ENCODE assay signal across 14 cellular contexts in the genomic region with DNA sequence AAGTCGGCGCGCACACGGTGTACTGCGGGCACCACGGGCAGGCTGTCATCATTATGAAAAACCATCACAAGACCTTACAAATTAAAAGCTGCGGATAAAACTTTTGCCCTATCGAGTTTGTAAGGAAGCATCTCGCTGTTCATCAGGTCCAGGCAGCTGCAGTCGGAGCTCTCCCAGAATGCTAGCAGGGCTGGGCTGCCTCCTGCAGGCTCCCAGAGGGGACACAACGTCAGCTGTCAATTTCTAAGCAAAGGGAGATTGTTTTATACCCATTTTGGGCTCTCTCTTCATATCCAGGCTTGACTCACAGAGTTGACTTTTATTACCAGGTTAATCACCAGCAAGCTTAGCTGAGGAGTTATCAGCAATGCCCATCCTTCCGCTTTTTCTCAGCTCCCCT.
A peak's percentile ranks its signal among the peaks of the same experiment; 100 is the strongest.
DNase-seq lines count a peak whose midpoint lies in the region; ATAC-seq and TF ChIP-seq lines count a peak whose summit lies in the region.
"Had no signal": no experiment of that assay in that cellular context is flagged by ENCODE, and none has a peak within 500 bp of the region (broad histone marks: within the 10 kb centered on the region; RNA-seq: fewer than 3 reads in every experiment).

No MANE protein-coding gene starts in this region.

- intact Hi-C loops in A673 (cut with micrococcal nuclease; ENCODE audit: unreplicated experiment): no loop called here

- peaks cover 6% of the 10 kb centered on the region for H3K9me3 ChIP-seq in A673 (ENCODE audit: low read depth, low read length, poor library complexity, severe bottlenecking)
- no peaks in the 10 kb centered on the region for H3K9me3 ChIP-seq in smooth muscle cell (replicated peaks; ENCODE audit: low read depth)
- H3K9me3 ChIP-seq: ascending aorta, transverse colon had no signal

- H4K20me1 ChIP-seq in smooth muscle cell (ENCODE audit: low read depth): no peaks in the 10 kb centered on the region

- H3K27me3 ChIP-seq in A673 (replicated peaks; ENCODE audit: insufficient read depth, low read depth, low read length, poor library complexity): peaks cover 63% of the 10 kb centered on the region
- H3K27me3 ChIP-seq in H7 (ENCODE audit: control insufficient read depth, insufficient read depth, low read length): no peaks in the 10 kb centered on the region; the same call in 1 of the 2 replicates
- peaks cover 58% of the 10 kb centered on the region for H3K27me3 ChIP-seq in smooth muscle cell (ENCODE audit: low read depth)
- H3K27me3 ChIP-seq: ascending aorta had no signal

- H3K4me2 ChIP-seq in smooth muscle cell: no peak overlapping the region

- CTCF ChIA-PET in A673 (lab: Charles Lee): no interaction called here

- no peaks in the 10 kb centered on the region for H3F3A ChIP-seq in smooth muscle cell (ENCODE audit: low read depth)

- POLR2A ChIA-PET in A673 (lab: Charles Lee; ENCODE audit: low non-redundant PET): no interaction called here

- H3K4me1 ChIP-seq in A673 (ENCODE audit: insufficient read depth, low read length, poor library complexity, severe bottlenecking) (no peaks in the 10 kb centered on the region), smooth muscle cell (ENCODE audit: low read depth) (no peaks in the 10 kb centered on the region)
- H3K4me1 ChIP-seq: ascending aorta, transverse colon had no signal

- H3K27ac ChIP-seq in A673 (ENCODE audit: low read depth, low read length, poor library complexity, severe bottlenecking) (no peak overlapping the region), VCaP (no peak overlapping the region), smooth muscle cell (ENCODE audit: low read depth) (no peak overlapping the region)
- H3K27ac ChIP-seq: ascending aorta, transverse colon had no signal

- DNase-seq in A673 (ENCODE audit: low spot score) (no peak), H7 (peak; percentile 76), islet precursor cell (peak; percentile 69), smooth muscle cell (lab: John Stamatoyannopoulos, UW; ENCODE audit: unreplicated experiment) (no peak), NCI-H1436 (lab: John Stamatoyannopoulos, UW) (no peak)
- no peak for DNase-seq in stimulated activated CD4-positive, alpha-beta T cell treated with anti-CD3 and anti-CD28 coated beads, Interleukin-4, amount 100 ng/mL, for 1 hour
- DNase-seq: activated CD4-positive, alpha-beta T cell treated with anti-CD3 and anti-CD28 coated beads, Interleukin-2, amount 50 U/mL, for 4 hours; DND-41; stimulated activated CD8-positive, alpha-beta memory T cell treated with anti-CD3 and anti-CD28 coated beads, Interleukin-4, amount 100 ng/mL, for 48 hours; T-helper 2 cell; transverse colon had no signal

- H3K9ac ChIP-seq in smooth muscle cell (ENCODE audit: low read depth): no peak overlapping the region

- TF ChIP-seq CTCF in A673 (conservative IDR thresholded peaks at IDR 0.05; ENCODE audit: low read depth, low read length): peak; percentile 33
- peak; percentile 38; the same call in 1 of the 2 replicates for TF ChIP-seq CTCF in VCaP (conservative IDR thresholded peaks at IDR 0.05)
- no peak for TF ChIP-seq CTCF in smooth muscle cell (IDR thresholded peaks at IDR 0.05; ENCODE audit: borderline replicate concordance, insufficient read depth, poor library complexity, severe bottlenecking)

- no peak for ATAC-seq in HG03521 (IDR thresholded peaks at IDR 0.05; ENCODE audit: unreplicated experiment)

- H3K36me3 ChIP-seq in A673 (ENCODE audit: insufficient read depth, low read length, poor library complexity, severe bottlenecking) (no peaks in the 10 kb centered on the region), H7 (replicated peaks; ENCODE audit: control insufficient read depth, insufficient read depth, low read length) (no peaks in the 10 kb centered on the region), smooth muscle cell (ENCODE audit: low read depth) (no peaks in the 10 kb centered on the region)
- H3K36me3 ChIP-seq: ascending aorta, transverse colon had no signal

- WGBS in smooth muscle cell (ENCODE audit: low lambda C conversion rate): 71% methylated on average over 12 of the region's 12 CpGs

- no peak overlapping the region for H3K4me3 ChIP-seq in A673 (ENCODE audit: low read depth, low read length, poor library complexity, severe bottlenecking)
- no peak overlapping the region for H3K4me3 ChIP-seq in H7 (ENCODE audit: insufficient read depth, low read depth, low read length)
- H3K4me3 ChIP-seq in smooth muscle cell: no peak overlapping the region
- H3K4me3 ChIP-seq: ascending aorta, transverse colon had no signal

- no TSS peak for BruUV-seq in A673 (replicated peaks; lab: Mats Ljungman, UMichigan)

- no peaks in the 10 kb centered on the region for H3K79me2 ChIP-seq in smooth muscle cell (ENCODE audit: low read depth)

- H2AFZ ChIP-seq in smooth muscle cell (ENCODE audit: low read depth): no peak overlapping the region

Comparison
In these comparisons a context has a peak if more than half of its experiments do, and no peak if none do; other contexts are left out.
1. DNase-seq: peak in H7 (single experiment) and islet precursor cell (single experiment); none in A673 (single experiment), smooth muscle cell (single experiment), NCI-H1436 (single experiment) and stimulated activated CD4-positive, alpha-beta T cell treated with anti-CD3 and anti-CD28 coated beads, Interleukin-4, amount 100 ng/mL, for 1 hour (single experiment).